24 cellular contexts compared by ENCODE assay signal in genomic region chr17:9456265-9456664, GRCh38.
DNase-seq lines count a peak whose midpoint lies in the region; ATAC-seq, FAIRE-seq and TF ChIP-seq lines count a peak whose summit lies in the region.
"Had no signal": no experiment of that assay in that cellular context is flagged by ENCODE, and none has a peak within 500 bp of the region (broad histone marks: within the 10 kb centered on the region; RNA-seq: fewer than 3 reads in every experiment).

No MANE protein-coding gene starts in this region.

- no peaks in the 10 kb centered on the region; the same call in 1 of the 2 replicates for H3K4me1 ChIP-seq in IMR-90 (ENCODE audit: control insufficient read depth, insufficient read depth, low read length)
- no peaks in the 10 kb centered on the region for H3K4me1 ChIP-seq in endothelial cell of umbilical vein (ENCODE audit: control insufficient read depth, extremely low read depth, insufficient read depth, low read length)
- no peaks in the 10 kb centered on the region for H3K4me1 ChIP-seq in hepatocyte (ENCODE audit: insufficient read depth)
- H3K4me1 ChIP-seq in spleen = peaks cover 0 to 19% (median 7%) of the 10 kb centered on the region in 6 donors
- no peaks in the 10 kb centered on the region for H3K4me1 ChIP-seq in PC-3 (ENCODE audit: insufficient read depth, low read length)
- H3K4me1 ChIP-seq: foreskin keratinocyte, psoas muscle had no signal

- H3K4me3 ChIP-seq in IMR-90 (ENCODE audit: insufficient read depth, low read depth, low read length) (no peak overlapping the region), endothelial cell of umbilical vein (replicated peaks in 1 of 3; ENCODE audit: insufficient read depth in 1 of 3, low read depth in 1 of 3, low read length in 3 of 3) (no peak overlapping the region), hepatocyte (no peak overlapping the region), spleen (no peak overlapping the region), dorsolateral prefrontal cortex (no peak overlapping the region), PC-3 (ENCODE audit: low read length) (no peak overlapping the region)
- H3K4me3 ChIP-seq: body of pancreas, psoas muscle had no signal

- POLR2A ChIA-PET in IMR-90 (lab: Charles Lee; ENCODE audit: unreplicated experiment) (no interaction called here), endothelial cell of umbilical vein (lab: Charles Lee) (no interaction called here), PC-3 (lab: Charles Lee; ENCODE audit: unreplicated experiment) (no interaction called here)

- H3F3A ChIP-seq in PC-3 (ENCODE audit: low read length, unreplicated experiment) = no peaks in the 10 kb centered on the region

- no peak overlapping the region for H4K91ac ChIP-seq in IMR-90 (ENCODE audit: insufficient read depth, low read depth, low read length)

- no peak overlapping the region for H2AK9ac ChIP-seq in IMR-90 (replicated peaks; ENCODE audit: low read depth, low read length, poor library complexity)

- WGBS in IMR-90 (ENCODE audit: extremely low coverage in 2 of 2, insufficient read length in 1 of 2), 2 experiments = no CpG with 5 or more reads among the region's 2 CpGs
- 73% methylated on average over 2 of the region's 2 CpGs for WGBS in hepatocyte (ENCODE audit: low lambda C conversion rate, missing lambda C conversion rate)
- whole genome bisulfite sequencing in spleen, 5 donors = 55 to 75% (median 62%) methylated on average over 2 of the region's 2 CpGs

- no peak for TF ChIP-seq POLR2A in IMR-90 (IDR thresholded peaks at IDR 0.05; ENCODE audit: low read depth, low read length)
- TF ChIP-seq POLR2A in endothelial cell of umbilical vein (IDR thresholded peaks at IDR 0.05; ENCODE audit: low read depth, low read length) = no peak
- no peak for TF ChIP-seq POLR2A in spleen (IDR thresholded peaks at IDR 0.05)

- dilution Hi-C loops in IMR-90 (cut with HindIII; ENCODE audit: low sequenced_read_pairs, unreplicated experiment) (no loop called here), endothelial cell of umbilical vein (cut with MboI; ENCODE audit: extremely low pct_ligation_motif_present, low sequenced_read_pairs) (no loop called here)

- H3K36me3 ChIP-seq in IMR-90 (ENCODE audit: control insufficient read depth, insufficient read depth, low read length) = no peaks in the 10 kb centered on the region
- peaks cover 0 to 3% of the 10 kb centered on the region in 2 experiments for H3K36me3 ChIP-seq in endothelial cell of umbilical vein (ENCODE audit: control insufficient read depth in 2 of 2, extremely low read depth in 1 of 2, insufficient read depth in 2 of 2, low read length in 2 of 2)
- no peaks in the 10 kb centered on the region for H3K36me3 ChIP-seq in hepatocyte (replicated peaks; ENCODE audit: insufficient read depth, low read depth)
- H3K36me3 ChIP-seq in spleen = peaks cover 0 to 8% (median 0%) of the 10 kb centered on the region in 6 donors
- H3K36me3 ChIP-seq in PC-3 (ENCODE audit: low read depth, low read length) = no peaks in the 10 kb centered on the region

- H4K5ac ChIP-seq in IMR-90 (ENCODE audit: low read depth, low read length) = no peak overlapping the region

- H3K4me2 ChIP-seq in IMR-90 (ENCODE audit: low read depth, low read length) (no peak overlapping the region; the same call in 1 of the 2 replicates), endothelial cell of umbilical vein (ENCODE audit: insufficient read depth, low read length) (no peak overlapping the region), hepatocyte (no peak overlapping the region), PC-3 (ENCODE audit: low read length) (no peak overlapping the region)

- H3K27me3 ChIP-seq in IMR-90 (ENCODE audit: control insufficient read depth, insufficient read depth, low read length) (no peaks in the 10 kb centered on the region), endothelial cell of umbilical vein (ENCODE audit: control insufficient read depth in 2 of 2, insufficient read depth in 2 of 2, low read length in 2 of 2) (no peaks in the 10 kb centered on the region), hepatocyte (no peaks in the 10 kb centered on the region), spleen (replicated peaks in 1 of 7) (no peaks in the 10 kb centered on the region), dorsolateral prefrontal cortex (no peaks in the 10 kb centered on the region), PC-3 (ENCODE audit: low read length) (no peaks in the 10 kb centered on the region)
- H3K27me3 ChIP-seq: body of pancreas, foreskin keratinocyte had no signal

- no peaks in the 10 kb centered on the region for H4K20me1 ChIP-seq in IMR-90 (ENCODE audit: insufficient read depth, low read length)
- H4K20me1 ChIP-seq in endothelial cell of umbilical vein (replicated peaks; ENCODE audit: control insufficient read depth, extremely low read depth, insufficient read depth, low read length) = no peaks in the 10 kb centered on the region
- no peaks in the 10 kb centered on the region for H4K20me1 ChIP-seq in hepatocyte (ENCODE audit: insufficient read depth, poor library complexity, severe bottlenecking)
- no peaks in the 10 kb centered on the region for H4K20me1 ChIP-seq in PC-3 (ENCODE audit: low read length)

- peak; percentile 32 for ATAC-seq in IMR-90 (ENCODE audit: low read depth)
- no peak for ATAC-seq in PC-3
- ATAC-seq: body of pancreas; foreskin keratinocyte; psoas muscle; stimulated activated naive CD8-positive, alpha-beta T cell treated with anti-CD3 and anti-CD28 coated beads, Interleukin-15, amount 100 ng/mL, for 72 hours; T-cell had no signal

- H2BK5ac ChIP-seq in IMR-90 (ENCODE audit: low read depth, low read length, poor library complexity, severe bottlenecking) = no peak overlapping the region

- no peak overlapping the region for H2BK15ac ChIP-seq in IMR-90 (ENCODE audit: low read depth, low read length)

- DNase-seq in IMR-90 (no peak), endothelial cell of umbilical vein (ENCODE audit: low read depth, low spot score) (peak; percentile 60), hepatocyte (ENCODE audit: low spot score) (peak; percentile 32), spleen (no peak), iPS-NIHi7 (ENCODE audit: extremely low spot score) (no peak), dorsolateral prefrontal cortex (no peak), PC-3 (no peak)
- no peak for DNase-seq in activated CD4-positive, CD25-positive, alpha-beta regulatory T cell treated with anti-CD3 and anti-CD28 coated beads, Interleukin-2, amount 50 U/mL, for 72 hours
- DNase-seq: activated CD4-positive, alpha-beta T cell treated with anti-CD3 and anti-CD28 coated beads, Interleukin-2, amount 10 ng/mL, durations not matched to agents 7 days and 5 days; CD8-positive, alpha-beta memory T cell; DMS53; foreskin keratinocyte; HCEC 1CT; NCI-H146; NCI-H69; nephron progenitor cell; psoas muscle; SHP77; stimulated activated CD4-positive, alpha-beta T cell treated with anti-CD3 and anti-CD28 coated beads, Interleukin-4, amount 100 ng/mL, for 4 hours; stimulated activated naive CD8-positive, alpha-beta T cell treated with anti-CD3 and anti-CD28 coated beads, Interleukin-15, amount 100 ng/mL, for 72 hours; T-cell had no signal

- no peak overlapping the region for H3K4ac ChIP-seq in IMR-90 (ENCODE audit: low read depth, low read length)

- no peak overlapping the region for H2AFZ ChIP-seq in IMR-90 (replicated peaks; ENCODE audit: low read length, poor library complexity)
- no peak overlapping the region for H2AFZ ChIP-seq in endothelial cell of umbilical vein (ENCODE audit: low read depth, low read length)
- H2AFZ ChIP-seq in hepatocyte = no peak overlapping the region
- no peak overlapping the region for H2AFZ ChIP-seq in PC-3 (ENCODE audit: low read length)

- H2AK5ac ChIP-seq in IMR-90 (ENCODE audit: low read depth, low read length) = no peak overlapping the region

- intact Hi-C loops in IMR-90 (cut with micrococcal nuclease) (no loop called here), endothelial cell of umbilical vein (cut with micrococcal nuclease) (no loop called here), spleen (cut with DNase I; ENCODE audit: low total_unique reads) (no loop called here), dorsolateral prefrontal cortex (cut with DNase I) (no loop called here), PC-3 (cut with micrococcal nuclease) (no loop called here)

- in situ Hi-C loops in IMR-90 (cut with MboI; ENCODE audit: low sequenced_read_pairs) = no loop called here

- no peak overlapping the region for H3K23ac ChIP-seq in IMR-90 (ENCODE audit: low read depth, low read length)

- BruUV-seq in IMR-90 (replicated peaks; lab: Mats Ljungman, UMichigan) = no TSS peak
- no TSS peak for BruUV-seq in endothelial cell of umbilical vein (replicated peaks; lab: Mats Ljungman, UMichigan)
- BruUV-seq in PC-3 (replicated peaks; lab: Mats Ljungman, UMichigan) = no TSS peak

- no peak for FAIRE-seq in endothelial cell of umbilical vein (lab: Jason Lieb, UNC)
- FAIRE-seq: endometrium, TTC549 had no signal

- no peak for TF ChIP-seq CTCF in IMR-90 (conservative IDR thresholded peaks at IDR 0.05; ENCODE audit: low read depth, low read length)
- no peak for TF ChIP-seq CTCF in endothelial cell of umbilical vein (IDR thresholded peaks at IDR 0.05; ENCODE audit: extremely low read depth in 1 of 2, insufficient read depth in 1 of 2, low read depth in 1 of 2, low read length in 2 of 2)
- TF ChIP-seq CTCF in hepatocyte (IDR thresholded peaks at IDR 0.05; ENCODE audit: poor library complexity) = no peak
- TF ChIP-seq CTCF in spleen (IDR thresholded peaks at IDR 0.05 in 8 of 11, conservative IDR thresholded peaks at IDR 0.05 in 3 of 11) = no peak
- no peak for TF ChIP-seq CTCF in dorsolateral prefrontal cortex (IDR thresholded peaks at IDR 0.05 in 54 of 56, conservative IDR thresholded peaks at IDR 0.05 in 2 of 56; ENCODE audit: low read depth in 1 of 56, partially characterized antibody in 56 of 56)
- no peak for TF ChIP-seq CTCF in PC-3 (conservative IDR thresholded peaks at IDR 0.05; ENCODE audit: low read depth, low read length)

- no peak overlapping the region for H3K56ac ChIP-seq in IMR-90 (ENCODE audit: extremely low read depth, insufficient read depth, low read length)

- CTCF ChIA-PET in IMR-90 (lab: Yijun Ruan, JAX) (no interaction called here), endothelial cell of umbilical vein (lab: Charles Lee) (no interaction called here), PC-3 (lab: Charles Lee) (no interaction called here)

- TF ChIP-seq RAD21 in IMR-90 (IDR thresholded peaks at IDR 0.05; ENCODE audit: low read length) = no peak

- H3K79me2 ChIP-seq in endothelial cell of umbilical vein (ENCODE audit: control insufficient read depth, insufficient read depth, low read length) (no peaks in the 10 kb centered on the region), hepatocyte (no peaks in the 10 kb centered on the region), PC-3 (ENCODE audit: low read length) (no peaks in the 10 kb centered on the region)

- H3K9me1 ChIP-seq in IMR-90 (ENCODE audit: insufficient read depth, low read length) = no peaks in the 10 kb centered on the region
- no peaks in the 10 kb centered on the region for H3K9me1 ChIP-seq in endothelial cell of umbilical vein (replicated peaks; ENCODE audit: control insufficient read depth, extremely low read depth, insufficient read depth, low read length)

- H3K9me3 ChIP-seq in IMR-90 (ENCODE audit: control insufficient read depth, insufficient read depth, low read length) (no peaks in the 10 kb centered on the region), endothelial cell of umbilical vein (replicated peaks; ENCODE audit: control insufficient read depth, insufficient read depth, low read length) (no peaks in the 10 kb centered on the region), hepatocyte (ENCODE audit: low read depth) (no peaks in the 10 kb centered on the region), spleen (peaks cover 0 to 10% (median 0%) of the 10 kb centered on the region in 8 donors), PC-3 (ENCODE audit: low read length) (no peaks in the 10 kb centered on the region)

- no peak overlapping the region for H3K14ac ChIP-seq in IMR-90 (replicated peaks; ENCODE audit: low read depth, low read length)

- H3K27ac ChIP-seq in IMR-90 (ENCODE audit: insufficient read depth, low read length) = no peak overlapping the region
- H3K27ac ChIP-seq in endothelial cell of umbilical vein (ENCODE audit: insufficient read depth, low read depth, low read length) = no peak overlapping the region
- peak overlapping the region; percentile 64 for H3K27ac ChIP-seq in hepatocyte
- peak overlapping the region; percentile 17 to 75 (median 48) for H3K27ac ChIP-seq in spleen
- H3K27ac ChIP-seq in dorsolateral prefrontal cortex = peak overlapping the region in 4 of 59 donors; percentile 9 to 26 (median 14)
- no peak overlapping the region for H3K27ac ChIP-seq in PC-3 (ENCODE audit: low read length)
- H3K27ac ChIP-seq: body of pancreas, foreskin keratinocyte, psoas muscle had no signal

- H2BK120ac ChIP-seq in IMR-90 (ENCODE audit: low read depth, low read length) = no peak overlapping the region

- H3K9ac ChIP-seq in IMR-90 (ENCODE audit: low read depth, low read length) (no peak overlapping the region), endothelial cell of umbilical vein (replicated peaks; ENCODE audit: extremely low read depth, insufficient read depth, low read length) (no peak overlapping the region), PC-3 (ENCODE audit: low read length) (no peak overlapping the region)

- H2BK20ac ChIP-seq in IMR-90 (ENCODE audit: low read depth, low read length) = no peak overlapping the region

- H4K8ac ChIP-seq in IMR-90 (ENCODE audit: low read depth in 2 of 2, low read length in 2 of 2) = no peak overlapping the region

- no peaks in the 10 kb centered on the region for H3K9me2 ChIP-seq in hepatocyte (replicated peaks; ENCODE audit: insufficient read depth)
- H3K9me2 ChIP-seq in PC-3 (replicated peaks; ENCODE audit: low read length) = no peaks in the 10 kb centered on the region

- no peak overlapping the region for H3K18ac ChIP-seq in IMR-90 (ENCODE audit: low read depth, low read length)

- H3K79me1 ChIP-seq in IMR-90 (ENCODE audit: low read depth in 1 of 2, low read length in 2 of 2) = no peaks in the 10 kb centered on the region

Comparison
In these comparisons a context has a peak if more than half of its experiments do, and no peak if none do; other contexts are left out.
1. DNase-seq: peak in endothelial cell of umbilical vein (single experiment) and hepatocyte (single experiment); none in IMR-90 (single experiment), spleen (single experiment), iPS-NIHi7 (single experiment), activated CD4-positive, CD25-positive, alpha-beta regulatory T cell treated with anti-CD3 and anti-CD28 coated beads, Interleukin-2, amount 50 U/mL, for 72 hours (single experiment), dorsolateral prefrontal cortex (0 of 10) and PC-3 (single experiment).
2. H3K27ac ChIP-seq: peak in hepatocyte (single experiment) and spleen (8 of 8); none in IMR-90 (single experiment), endothelial cell of umbilical vein (single experiment) and PC-3 (single experiment).